ENCODE assay signal across 13 cellular contexts in the genomic region with DNA sequence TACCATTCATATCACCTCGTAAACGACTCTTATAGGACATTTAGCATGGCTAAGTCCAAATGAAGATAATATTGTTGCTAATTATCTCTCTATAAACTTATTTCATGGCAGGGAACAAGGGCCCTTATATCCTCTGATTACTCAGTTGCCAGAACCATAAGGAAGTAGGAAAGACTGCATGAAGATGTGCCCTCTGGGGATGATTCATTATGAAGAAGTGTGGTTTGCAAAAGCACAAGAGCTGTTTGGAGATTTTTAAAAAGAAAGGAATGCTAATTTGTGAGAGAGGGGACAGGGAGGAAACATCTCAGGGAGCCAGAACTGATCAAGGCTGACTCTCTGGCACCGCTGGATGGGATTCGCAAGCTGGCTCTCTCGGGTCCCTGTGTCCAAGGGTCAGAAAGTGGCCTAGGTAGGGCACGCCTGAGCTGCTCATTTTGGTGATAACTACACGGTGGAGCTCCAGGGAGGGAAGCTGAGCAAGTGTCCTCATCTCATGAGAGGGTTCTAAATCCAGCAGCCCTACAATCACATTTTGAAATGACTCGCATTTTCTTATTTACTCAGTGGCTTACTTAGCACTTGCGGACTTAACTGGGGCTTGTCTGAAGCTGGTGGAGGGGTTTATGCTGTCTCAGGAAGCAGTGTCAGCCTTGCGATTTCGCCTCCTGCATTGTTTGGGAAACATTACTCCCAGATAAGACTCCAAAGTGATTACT.
DNase-seq lines count a peak whose midpoint lies in the region; ATAC-seq, FAIRE-seq and TF ChIP-seq lines count a peak whose summit lies in the region.
"Had no signal": no experiment of that assay in that cellular context is flagged by ENCODE, and none has a peak within 500 bp of the region (broad histone marks: within the 10 kb centered on the region; RNA-seq: fewer than 3 reads in every experiment).

No MANE protein-coding gene starts in this region.

- peak overlapping the region; percentile 57 for H3K9ac ChIP-seq in endothelial cell of umbilical vein (replicated peaks; ENCODE audit: extremely low read depth, insufficient read depth, low read length)

- no peaks in the 10 kb centered on the region for H3K9me3 ChIP-seq in endothelial cell of umbilical vein (replicated peaks; ENCODE audit: control insufficient read depth, insufficient read depth, low read length)
- H3K9me3 ChIP-seq in mucosa of descending colon: no peaks in the 10 kb centered on the region

- peak; percentile 80 for DNase-seq in EL
- peak; percentile 80 for DNase-seq in M059J (ENCODE audit: low read depth)
- DNase-seq in endothelial cell of umbilical vein (ENCODE audit: low read depth, low spot score): peak; percentile 92
- DNase-seq in mucosa of descending colon: no peak
- DNase-seq in NCI-H226: no peak
- DNase-seq in GM10266 (ENCODE audit: extremely low spot score): no peak
- DNase-seq in NCI-H748 (lab: John Stamatoyannopoulos, UW; ENCODE audit: unreplicated experiment): no peak
- DNase-seq: activated T-cell treated with anti-CD3 and anti-CD28 coated beads, Interleukin-2, amount 50 U/mL, for 72 hours; CD4-positive, alpha-beta memory T cell; NCI-H1105 treated with DMSO at 0.1 percent for 48 hours; NCI-H524 had no signal

- H4K20me1 ChIP-seq in endothelial cell of umbilical vein (replicated peaks; ENCODE audit: control insufficient read depth, extremely low read depth, insufficient read depth, low read length): no peaks in the 10 kb centered on the region

- POLR2A ChIA-PET in endothelial cell of umbilical vein (lab: Charles Lee): no interaction called here

- dilution Hi-C loops in endothelial cell of umbilical vein (cut with MboI; ENCODE audit: extremely low pct_ligation_motif_present, low sequenced_read_pairs): no loop called here

- peak; percentile 46 for ATAC-seq in mucosa of descending colon
- ATAC-seq in GM19463 (IDR thresholded peaks at IDR 0.05; ENCODE audit: unreplicated experiment): no peak

- peak; percentile 40 for TF ChIP-seq POLR2A in endothelial cell of umbilical vein (IDR thresholded peaks at IDR 0.05; ENCODE audit: low read depth, low read length)

- peaks cover 23% of the 10 kb centered on the region for H3K4me1 ChIP-seq in endothelial cell of umbilical vein (ENCODE audit: control insufficient read depth, extremely low read depth, insufficient read depth, low read length)
- H3K4me1 ChIP-seq in mucosa of descending colon (ENCODE audit: low read depth): no peaks in the 10 kb centered on the region

- H3K4me3 ChIP-seq in endothelial cell of umbilical vein (replicated peaks in 1 of 3; ENCODE audit: insufficient read depth in 1 of 3, low read depth in 1 of 3, low read length in 3 of 3): peak overlapping the region in 1 of 3 experiments; percentile 29
- no peak overlapping the region for H3K4me3 ChIP-seq in mucosa of descending colon
- H3K4me3 ChIP-seq: cardiac muscle cell had no signal

- no peaks in the 10 kb centered on the region for H3K36me3 ChIP-seq in endothelial cell of umbilical vein (ENCODE audit: control insufficient read depth in 2 of 2, extremely low read depth in 1 of 2, insufficient read depth in 2 of 2, low read length in 2 of 2)
- no peaks in the 10 kb centered on the region for H3K36me3 ChIP-seq in mucosa of descending colon (ENCODE audit: low read depth)
- H3K36me3 ChIP-seq: cardiac muscle cell had no signal

- no peaks in the 10 kb centered on the region for H3K27me3 ChIP-seq in endothelial cell of umbilical vein (ENCODE audit: control insufficient read depth in 2 of 2, insufficient read depth in 2 of 2, low read length in 2 of 2)
- H3K27me3 ChIP-seq: cardiac muscle cell had no signal

- TF ChIP-seq CTCF in endothelial cell of umbilical vein (IDR thresholded peaks at IDR 0.05; ENCODE audit: extremely low read depth in 1 of 2, insufficient read depth in 1 of 2, low read depth in 1 of 2, low read length in 2 of 2) (no peak), mucosa of descending colon (IDR thresholded peaks at IDR 0.05) (no peak), GM10266 (IDR thresholded peaks at IDR 0.05; ENCODE audit: control insufficient read depth, insufficient read depth, low read depth, missing control alignments) (no peak)

- FAIRE-seq in endothelial cell of umbilical vein (lab: Jason Lieb, UNC): peak; percentile 96

- peak overlapping the region; percentile 84 for H3K4me2 ChIP-seq in endothelial cell of umbilical vein (ENCODE audit: insufficient read depth, low read length)

- no TSS peak for BruUV-seq in endothelial cell of umbilical vein (replicated peaks; lab: Mats Ljungman, UMichigan)

- H3K79me2 ChIP-seq in endothelial cell of umbilical vein (ENCODE audit: control insufficient read depth, insufficient read depth, low read length): no peaks in the 10 kb centered on the region

- peak overlapping the region; percentile 83 for H2AFZ ChIP-seq in endothelial cell of umbilical vein (ENCODE audit: low read depth, low read length)

- no peaks in the 10 kb centered on the region for H3K9me1 ChIP-seq in endothelial cell of umbilical vein (replicated peaks; ENCODE audit: control insufficient read depth, extremely low read depth, insufficient read depth, low read length)

- CTCF ChIA-PET in endothelial cell of umbilical vein (lab: Charles Lee): interaction anchor here (0.8 to 2.5 kb wide), 8 partner anchors 14 to 408 kb away, joined by 3 to 12 read pairs (median 5); no protein-coding TSS in a partner anchor

- H3K27ac ChIP-seq in endothelial cell of umbilical vein (ENCODE audit: insufficient read depth, low read depth, low read length): peak overlapping the region; percentile 83
- H3K27ac ChIP-seq: cardiac muscle cell had no signal

- intact Hi-C loops in endothelial cell of umbilical vein (cut with micrococcal nuclease): no loop called here
- intact Hi-C loops in mucosa of descending colon (cut with DNase I, micrococcal nuclease): no loop called here

TF ChIP-seq in endothelial cell of umbilical vein, 7 proteins besides CTCF, POLR2A, EP300 and RAD21:
- no peak for TF ChIP-seq MYC (IDR thresholded peaks at IDR 0.05; ENCODE audit: low read depth, low read length)
- TF ChIP-seq MAX (IDR thresholded peaks at IDR 0.05; ENCODE audit: insufficient read depth, insufficient read length): no peak
- TF ChIP-seq EZH2 (IDR thresholded peaks at IDR 0.05; ENCODE audit: borderline replicate concordance, low read depth, low read length, severe bottlenecking): no peak
- no peak for TF ChIP-seq JUN (IDR thresholded peaks at IDR 0.05; ENCODE audit: borderline replicate concordance, insufficient read depth, insufficient read length, low read depth)
- TF ChIP-seq POLR2AphosphoS5 (IDR thresholded peaks at IDR 0.05; ENCODE audit: insufficient read depth, low read depth, low read length): peak; percentile 62
- TF ChIP-seq GATA2 (IDR thresholded peaks at IDR 0.05; ENCODE audit: insufficient read depth, insufficient read length, low read depth, low read length): peak; percentile 90
- peak; percentile 59 for TF ChIP-seq FOS (IDR thresholded peaks at IDR 0.05; ENCODE audit: borderline replicate concordance, insufficient read depth, low read length)

Comparison
In these comparisons a context has a peak if more than half of its experiments do, and no peak if none do; other contexts are left out.
1. DNase-seq: peak in EL (single experiment), M059J (single experiment) and endothelial cell of umbilical vein (single experiment); none in mucosa of descending colon (0 of 3), NCI-H226 (single experiment), GM10266 (single experiment) and NCI-H748 (single experiment).